Comparison of ENCODE assay signal across 8 cellular contexts in genomic region chr2:221572821-221573429, GRCh38. TPM values are rescaled to one million over a fixed set of nuclear protein-coding genes. Genes with fewer than 3 reads are reported as not detected.
DNase-seq lines count a peak whose midpoint lies in the region; ATAC-seq, FAIRE-seq and TF ChIP-seq lines count a peak whose summit lies in the region.

No MANE protein-coding gene starts in this region.

- POLR2A ChIA-PET in Caco-2 (lab: Charles Lee) = interaction anchor here (0.6 to 1.3 kb wide), 2 partner anchors 17 to 125 kb away, joined by 3 read pairs; no protein-coding TSS in a partner anchor

- CTCF ChIA-PET in Caco-2 (lab: Charles Lee) = interaction anchor here (0.5 to 2.7 kb wide), 12 partner anchors 9 to 397 kb away, joined by 3 to 22 read pairs (median 4); no protein-coding TSS in a partner anchor

- peak overlapping the region; percentile 78 for H3K27ac ChIP-seq in kidney (ENCODE audit: low read depth in 2 of 2, low read length in 2 of 2)

- peaks cover 32% of the 10 kb centered on the region for H3K4me1 ChIP-seq in Caco-2
- peaks cover 4 to 13% of the 10 kb centered on the region in 2 donors for H3K4me1 ChIP-seq in kidney (ENCODE audit: control insufficient read depth in 1 of 2, insufficient read depth in 1 of 2, low read depth in 1 of 2, low read length in 2 of 2)

- H3K36me3 ChIP-seq in Caco-2 (ENCODE audit: control insufficient read depth, insufficient read depth, low read length) = no peaks in the 10 kb centered on the region
- H3K36me3 ChIP-seq in kidney (ENCODE audit: control insufficient read depth in 1 of 2, insufficient read depth in 2 of 2, low read length in 2 of 2) = no peaks in the 10 kb centered on the region

- ATAC-seq in GM19463 (IDR thresholded peaks at IDR 0.05; ENCODE audit: unreplicated experiment) = peak; percentile 18
- peak; percentile 27 for ATAC-seq in HG03460 (IDR thresholded peaks at IDR 0.05; ENCODE audit: unreplicated experiment)

- FAIRE-seq in kidney (lab: Jason Lieb, UNC) = no peak

- H3K27me3 Mint-ChIP-seq in Caco-2 (ENCODE audit: insufficient read depth, unreplicated experiment) = no peaks in the 10 kb centered on the region

- peaks cover 53% of the 10 kb centered on the region for H3K4me1 Mint-ChIP-seq in Caco-2 (ENCODE audit: low read depth, unreplicated experiment)

- peaks cover 45% of the 10 kb centered on the region for H3K36me3 Mint-ChIP-seq in Caco-2 (ENCODE audit: insufficient read depth, unreplicated experiment)

- TF ChIP-seq CTCF in Caco-2 (IDR thresholded peaks at IDR 0.05; ENCODE audit: insufficient read depth in 1 of 2, low read depth in 1 of 2, low read length in 1 of 2, severe bottlenecking in 1 of 2, unreplicated experiment in 1 of 2) = no peak
- TF ChIP-seq CTCF in cardiac fibroblast (IDR thresholded peaks at IDR 0.05; ENCODE audit: low read depth, low read length) = no peak
- no peak for TF ChIP-seq CTCF in kidney (IDR thresholded peaks at IDR 0.05; ENCODE audit: borderline replicate concordance, extremely low read depth, insufficient read depth)

- H3K9me3 Mint-ChIP-seq in Caco-2 (ENCODE audit: unreplicated experiment) = no peaks in the 10 kb centered on the region

- H3K9ac ChIP-seq in kidney (ENCODE audit: low read length in 2 of 2) = peak overlapping the region; percentile 73 to 74

- TSS peak; percentile 22 for BruUV-seq in Caco-2 (replicated peaks; lab: Mats Ljungman, UMichigan)

- peak overlapping the region; percentile 60 for H3K4me3 ChIP-seq in Caco-2 (ENCODE audit: low read depth, low read length)
- H3K4me3 ChIP-seq in cardiac fibroblast (replicated peaks in 1 of 2; ENCODE audit: low read depth in 2 of 2, low read length in 2 of 2) = peak overlapping the region; percentile 61 to 64
- peak overlapping the region; percentile 78 to 80 for H3K4me3 ChIP-seq in kidney (ENCODE audit: low read length in 2 of 2)

- no peaks in the 10 kb centered on the region for H3K27me3 ChIP-seq in Caco-2 (replicated peaks; ENCODE audit: control insufficient read depth, insufficient read depth, low read length)

- H3K4me3 Mint-ChIP-seq in Caco-2 (ENCODE audit: unreplicated experiment) = peak overlapping the region; percentile 81

- DNase-seq in Caco-2 (peak in 1 of 2 experiments; percentile 57), T-helper 2 cell (peak in 3 of 5 experiments; percentile 13 to 41 (median 18)), cardiac fibroblast (ENCODE audit: low read depth in 2 of 2) (peak; percentile 25 to 50), kidney (peak; percentile 89), NCI-H2107 treated with DMSO at 0.1 percent for 48 hours (lab: John Stamatoyannopoulos, UW; ENCODE audit: unreplicated experiment) (no peak)
- peak; percentile 32 for DNase-seq in stimulated activated CD4-positive, alpha-beta T cell treated with anti-CD3 and anti-CD28 coated beads, Interleukin-4, amount 100 ng/mL, for 1 hour

- H3K9me3 ChIP-seq in Caco-2 = no peaks in the 10 kb centered on the region
- H3K9me3 ChIP-seq in kidney (ENCODE audit: control insufficient read depth in 1 of 2, low read length in 2 of 2) = no peaks in the 10 kb centered on the region

- intact Hi-C loops in Caco-2 (cut with micrococcal nuclease; ENCODE audit: unreplicated experiment) = loop anchor here (1.0 to 5.0 kb wide), 14 partner anchors 18 to 886 kb away; no protein-coding TSS in a partner anchor
- intact Hi-C loops in kidney (cut with DNase I) = loop anchor here (10.0 kb wide), 2 partner anchors 888 to 1838 kb away; no protein-coding TSS in a partner anchor

- H3K27ac Mint-ChIP-seq in Caco-2 (ENCODE audit: unreplicated experiment) = peak overlapping the region; percentile 93

RNA-seq across cellular contexts. Expression of gene EPHA4, which starts 0.8 kb away (rescaled TPM):
- 95.5 and 104 TPM in 2 replicates for total RNA-seq in Caco-2 (2022)
- total RNA-seq in kidney = 38.0 TPM
- polyA plus RNA-seq in kidney (ENCODE audit: insufficient read depth, low read depth, low replicate concordance) = 4.8 TPM
